Comparison of ENCODE assay signal across 2 cellular contexts in the genomic region with DNA sequence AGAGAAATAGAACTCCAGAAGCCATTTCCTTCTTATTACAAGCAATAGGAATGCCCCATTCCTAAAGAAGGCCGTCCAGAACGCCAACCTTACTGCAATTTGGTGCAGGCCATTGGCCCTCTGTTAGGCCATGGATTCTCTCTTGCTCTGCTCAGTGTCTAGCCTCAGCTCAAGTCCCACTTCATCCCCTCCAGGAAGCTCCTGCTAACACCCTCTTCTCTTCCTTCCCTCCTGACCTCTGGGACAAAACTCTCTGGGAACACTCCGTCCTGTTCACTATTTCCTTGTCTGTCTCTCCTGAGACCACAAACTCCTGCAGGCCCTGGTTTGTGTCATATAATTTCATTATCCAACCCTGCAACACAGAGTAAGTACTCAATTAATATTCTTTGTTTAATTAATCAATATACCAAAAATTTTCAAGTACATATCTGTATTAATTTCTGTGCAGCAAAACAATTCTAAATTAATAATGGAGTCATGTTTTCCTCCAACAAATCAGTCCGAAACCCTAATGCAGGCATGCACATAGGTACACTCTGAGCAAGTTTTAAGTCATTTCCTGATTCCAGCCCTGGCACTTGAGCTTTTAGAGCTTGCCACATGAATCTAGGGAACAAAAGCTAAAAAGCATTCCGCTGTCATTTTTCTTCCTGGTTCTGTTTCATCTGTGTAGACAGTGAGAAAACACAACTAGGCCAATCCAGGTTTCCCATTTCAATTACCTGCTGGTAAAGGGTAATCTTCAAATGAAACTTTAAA.
TF ChIP-seq lines count a peak whose summit lies in the region.

No MANE protein-coding gene starts in this region.

TF ChIP-seq in SK-N-SH, 30 proteins besides CTCF, POLR2A, EP300 and RAD21 (continued from another document):
- TF ChIP-seq, protein P1, sequence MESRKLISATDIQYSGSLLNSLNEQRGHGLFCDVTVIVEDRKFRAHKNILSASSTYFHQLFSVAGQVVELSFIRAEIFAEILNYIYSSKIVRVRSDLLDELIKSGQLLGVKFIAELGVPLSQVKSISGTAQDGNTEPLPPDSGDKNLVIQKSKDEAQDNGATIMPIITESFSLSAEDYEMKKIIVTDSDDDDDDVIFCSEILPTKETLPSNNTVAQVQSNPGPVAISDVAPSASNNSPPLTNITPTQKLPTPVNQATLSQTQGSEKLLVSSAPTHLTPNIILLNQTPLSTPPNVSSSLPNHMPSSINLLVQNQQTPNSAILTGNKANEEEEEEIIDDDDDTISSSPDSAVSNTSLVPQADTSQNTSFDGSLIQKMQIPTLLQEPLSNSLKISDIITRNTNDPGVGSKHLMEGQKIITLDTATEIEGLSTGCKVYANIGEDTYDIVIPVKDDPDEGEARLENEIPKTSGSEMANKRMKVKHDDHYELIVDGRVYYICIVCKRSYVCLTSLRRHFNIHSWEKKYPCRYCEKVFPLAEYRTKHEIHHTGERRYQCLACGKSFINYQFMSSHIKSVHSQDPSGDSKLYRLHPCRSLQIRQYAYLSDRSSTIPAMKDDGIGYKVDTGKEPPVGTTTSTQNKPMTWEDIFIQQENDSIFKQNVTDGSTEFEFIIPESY (IDR thresholded peaks at IDR 0.05; ENCODE audit: borderline replicate concordance, low read depth), result no peak
- TF ChIP-seq SMC3 (IDR thresholded peaks at IDR 0.05; ENCODE audit: low read depth, low read length) (no peak), POLR2AphosphoS5 (IDR thresholded peaks at IDR 0.05; ENCODE audit: low read depth, low read length) (no peak), TCF12 (IDR thresholded peaks at IDR 0.05) (no peak), FOSL2 (IDR thresholded peaks at IDR 0.05; ENCODE audit: borderline replicate concordance, low read depth) (no peak), RCOR1 (IDR thresholded peaks at IDR 0.05; ENCODE audit: low read length) (no peak), JUND (IDR thresholded peaks at IDR 0.05) (no peak)
- TF ChIP-seq, protein P2, sequence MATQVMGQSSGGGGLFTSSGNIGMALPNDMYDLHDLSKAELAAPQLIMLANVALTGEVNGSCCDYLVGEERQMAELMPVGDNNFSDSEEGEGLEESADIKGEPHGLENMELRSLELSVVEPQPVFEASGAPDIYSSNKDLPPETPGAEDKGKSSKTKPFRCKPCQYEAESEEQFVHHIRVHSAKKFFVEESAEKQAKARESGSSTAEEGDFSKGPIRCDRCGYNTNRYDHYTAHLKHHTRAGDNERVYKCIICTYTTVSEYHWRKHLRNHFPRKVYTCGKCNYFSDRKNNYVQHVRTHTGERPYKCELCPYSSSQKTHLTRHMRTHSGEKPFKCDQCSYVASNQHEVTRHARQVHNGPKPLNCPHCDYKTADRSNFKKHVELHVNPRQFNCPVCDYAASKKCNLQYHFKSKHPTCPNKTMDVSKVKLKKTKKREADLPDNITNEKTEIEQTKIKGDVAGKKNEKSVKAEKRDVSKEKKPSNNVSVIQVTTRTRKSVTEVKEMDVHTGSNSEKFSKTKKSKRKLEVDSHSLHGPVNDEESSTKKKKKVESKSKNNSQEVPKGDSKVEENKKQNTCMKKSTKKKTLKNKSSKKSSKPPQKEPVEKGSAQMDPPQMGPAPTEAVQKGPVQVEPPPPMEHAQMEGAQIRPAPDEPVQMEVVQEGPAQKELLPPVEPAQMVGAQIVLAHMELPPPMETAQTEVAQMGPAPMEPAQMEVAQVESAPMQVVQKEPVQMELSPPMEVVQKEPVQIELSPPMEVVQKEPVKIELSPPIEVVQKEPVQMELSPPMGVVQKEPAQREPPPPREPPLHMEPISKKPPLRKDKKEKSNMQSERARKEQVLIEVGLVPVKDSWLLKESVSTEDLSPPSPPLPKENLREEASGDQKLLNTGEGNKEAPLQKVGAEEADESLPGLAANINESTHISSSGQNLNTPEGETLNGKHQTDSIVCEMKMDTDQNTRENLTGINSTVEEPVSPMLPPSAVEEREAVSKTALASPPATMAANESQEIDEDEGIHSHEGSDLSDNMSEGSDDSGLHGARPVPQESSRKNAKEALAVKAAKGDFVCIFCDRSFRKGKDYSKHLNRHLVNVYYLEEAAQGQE (IDR thresholded peaks at IDR 0.05; ENCODE audit: low read depth, low read length), result no peak

TF ChIP-seq in SK-N-SH treated with all-trans-retinoic acid at 6 μM for 48 hours, 23 proteins besides CTCF, POLR2A, EP300 and RAD21 (continued from another document):
- TF ChIP-seq, protein P3, sequence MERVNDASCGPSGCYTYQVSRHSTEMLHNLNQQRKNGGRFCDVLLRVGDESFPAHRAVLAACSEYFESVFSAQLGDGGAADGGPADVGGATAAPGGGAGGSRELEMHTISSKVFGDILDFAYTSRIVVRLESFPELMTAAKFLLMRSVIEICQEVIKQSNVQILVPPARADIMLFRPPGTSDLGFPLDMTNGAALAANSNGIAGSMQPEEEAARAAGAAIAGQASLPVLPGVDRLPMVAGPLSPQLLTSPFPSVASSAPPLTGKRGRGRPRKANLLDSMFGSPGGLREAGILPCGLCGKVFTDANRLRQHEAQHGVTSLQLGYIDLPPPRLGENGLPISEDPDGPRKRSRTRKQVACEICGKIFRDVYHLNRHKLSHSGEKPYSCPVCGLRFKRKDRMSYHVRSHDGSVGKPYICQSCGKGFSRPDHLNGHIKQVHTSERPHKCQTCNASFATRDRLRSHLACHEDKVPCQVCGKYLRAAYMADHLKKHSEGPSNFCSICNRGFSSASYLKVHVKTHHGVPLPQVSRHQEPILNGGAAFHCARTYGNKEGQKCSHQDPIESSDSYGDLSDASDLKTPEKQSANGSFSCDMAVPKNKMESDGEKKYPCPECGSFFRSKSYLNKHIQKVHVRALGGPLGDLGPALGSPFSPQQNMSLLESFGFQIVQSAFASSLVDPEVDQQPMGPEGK (CRISPR knock-in tag; IDR thresholded peaks at IDR 0.05; ENCODE audit: borderline replicate concordance), result no peak
- TF ChIP-seq PPARA (CRISPR knock-in tag; IDR thresholded peaks at IDR 0.05; ENCODE audit: borderline replicate concordance), result no peak
